Comparison of ENCODE assay signal across 16 cellular contexts in genomic region chrX:13793897-13794296, GRCh38. TPM values are rescaled to one million over a fixed set of nuclear protein-coding genes. Genes with fewer than 3 reads are reported as not detected.
"Had no signal": no experiment of that assay in that cellular context is flagged by ENCODE, and none has a peak within 500 bp of the region (broad histone marks: within the 10 kb centered on the region; RNA-seq: fewer than 3 reads in every experiment).

No MANE protein-coding gene starts in this region.

- H3K4me3 ChIP-seq: lung, transverse colon, vagina had no signal

- H3K27me3 Mint-ChIP-seq: activated CD4-positive, alpha-beta T cell treated with anti-CD3 and anti-CD28 coated beads, Interleukin-2, amount 10 ng/mL, durations not matched to agents 7 days and 5 days; activated naive CD8-positive, alpha-beta T cell treated with anti-CD3 and anti-CD28 coated beads for 36 hours; dendritic cell treated with granulocyte-macrophage colony-stimulating factor and Interleukin-4, amounts not matched to agents 40 ng/mL and 50 ng/mL, for 4 days had no signal

- H3K36me3 Mint-ChIP-seq: activated naive CD8-positive, alpha-beta T cell treated with anti-CD3 and anti-CD28 coated beads for 36 hours; stimulated activated naive B cell treated with anti-CD40 and anti-IgM and Interleukin-4, amounts not matched to agents 10 μg/mL and 1 μg/mL and 100 μg/mL, for 72 hours had no signal

- DNase-seq: activated CD4-positive, alpha-beta T cell treated with anti-CD3 and anti-CD28 coated beads, Interleukin-2, amount 10 ng/mL, durations not matched to agents 7 days and 5 days; activated CD8-positive, alpha-beta memory T cell treated with anti-CD3 and anti-CD28 coated beads for 24 hours; activated naive CD8-positive, alpha-beta T cell treated with anti-CD3 and anti-CD28 coated beads for 36 hours; amygdala; cerebellar nuclear complex; effector memory CD8-positive, alpha-beta T cell; islet precursor cell; stimulated activated CD4-positive, alpha-beta T cell treated with anti-CD3 and anti-CD28 coated beads, Interleukin-15, amount 100 ng/mL, for 24 hours; stimulated activated CD4-positive, alpha-beta T cell treated with anti-CD3 and anti-CD28 coated beads, Interleukin-4, amount 100 ng/mL, for 1 hour; stimulated activated naive B cell treated with anti-CD40 and anti-IgM and Interleukin-4, amounts not matched to agents 10 μg/mL and 1 μg/mL and 100 μg/mL, for 72 hours; transverse colon had no signal

- ATAC-seq: effector memory CD8-positive, alpha-beta T cell; stimulated activated naive B cell treated with anti-CD40 and anti-IgM and Interleukin-4, amounts not matched to agents 10 μg/mL and 1 μg/mL and 100 μg/mL, for 72 hours had no signal

- H3K9me3 ChIP-seq: transverse colon, vagina had no signal

- H3K9me3 Mint-ChIP-seq: activated CD4-positive, alpha-beta T cell treated with anti-CD3 and anti-CD28 coated beads, Interleukin-2, amount 10 ng/mL, durations not matched to agents 7 days and 5 days; activated naive CD8-positive, alpha-beta T cell treated with anti-CD3 and anti-CD28 coated beads for 36 hours; activated T-helper 1 cell treated with anti-CD3 and anti-CD28 coated beads, Interleukin-12 subunit alpha, Interleukin-12 subunit beta, Interleukin-2, Interleukin-4 antibody, amounts not matched to agents 30 ng/mL and 10 ng/mL and 1 ng/mL, durations not matched to agents 14 hours and 24 hours and 36 hours; dendritic cell treated with granulocyte-macrophage colony-stimulating factor and Interleukin-4, amounts not matched to agents 40 ng/mL and 50 ng/mL, for 4 days; effector memory CD8-positive, alpha-beta T cell; stimulated activated naive B cell treated with anti-CD40 and anti-IgM and Interleukin-4, amounts not matched to agents 10 μg/mL and 1 μg/mL and 100 μg/mL, for 72 hours had no signal

- H3K27ac Mint-ChIP-seq: activated CD4-positive, alpha-beta T cell treated with anti-CD3 and anti-CD28 coated beads, Interleukin-2, amount 10 ng/mL, durations not matched to agents 7 days and 5 days; activated naive CD8-positive, alpha-beta T cell treated with anti-CD3 and anti-CD28 coated beads for 36 hours; activated T-helper 1 cell treated with anti-CD3 and anti-CD28 coated beads, Interleukin-12 subunit alpha, Interleukin-12 subunit beta, Interleukin-2, Interleukin-4 antibody, amounts not matched to agents 30 ng/mL and 10 ng/mL and 1 ng/mL, durations not matched to agents 14 hours and 24 hours and 36 hours; dendritic cell treated with granulocyte-macrophage colony-stimulating factor and Interleukin-4, amounts not matched to agents 40 ng/mL and 50 ng/mL, for 4 days; effector memory CD8-positive, alpha-beta T cell; stimulated activated naive B cell treated with anti-CD40 and anti-IgM and Interleukin-4, amounts not matched to agents 10 μg/mL and 1 μg/mL and 100 μg/mL, for 72 hours had no signal

- H3K36me3 ChIP-seq: transverse colon, vagina had no signal

- H3K27me3 ChIP-seq: transverse colon, vagina had no signal

- H3K4me1 ChIP-seq: transverse colon, vagina had no signal

- H3K4me1 Mint-ChIP-seq: activated CD4-positive, alpha-beta T cell treated with anti-CD3 and anti-CD28 coated beads, Interleukin-2, amount 10 ng/mL, durations not matched to agents 7 days and 5 days; activated naive CD8-positive, alpha-beta T cell treated with anti-CD3 and anti-CD28 coated beads for 36 hours; stimulated activated naive B cell treated with anti-CD40 and anti-IgM and Interleukin-4, amounts not matched to agents 10 μg/mL and 1 μg/mL and 100 μg/mL, for 72 hours had no signal

- H3K4me3 Mint-ChIP-seq: activated CD4-positive, alpha-beta T cell treated with anti-CD3 and anti-CD28 coated beads, Interleukin-2, amount 10 ng/mL, durations not matched to agents 7 days and 5 days; activated naive CD8-positive, alpha-beta T cell treated with anti-CD3 and anti-CD28 coated beads for 36 hours; activated T-helper 1 cell treated with anti-CD3 and anti-CD28 coated beads, Interleukin-12 subunit alpha, Interleukin-12 subunit beta, Interleukin-2, Interleukin-4 antibody, amounts not matched to agents 30 ng/mL and 10 ng/mL and 1 ng/mL, durations not matched to agents 14 hours and 24 hours and 36 hours; dendritic cell treated with granulocyte-macrophage colony-stimulating factor and Interleukin-4, amounts not matched to agents 40 ng/mL and 50 ng/mL, for 4 days; effector memory CD8-positive, alpha-beta T cell; stimulated activated naive B cell treated with anti-CD40 and anti-IgM and Interleukin-4, amounts not matched to agents 10 μg/mL and 1 μg/mL and 100 μg/mL, for 72 hours had no signal

- H3K27ac ChIP-seq: epithelial cell of prostate, vagina had no signal

RNA-seq across cellular contexts. Expression of gene GPM6B, which starts 23.0 kb away (rescaled TPM):
- total RNA-seq: activated CD4-positive, alpha-beta T cell treated with anti-CD3 and anti-CD28 coated beads, Interleukin-2, amount 10 ng/mL, durations not matched to agents 7 days and 5 days; activated naive CD8-positive, alpha-beta T cell treated with anti-CD3 and anti-CD28 coated beads for 36 hours; activated T-helper 1 cell treated with anti-CD3 and anti-CD28 coated beads, Interleukin-12 subunit alpha, Interleukin-12 subunit beta, Interleukin-2, Interleukin-4 antibody, amounts not matched to agents 30 ng/mL and 10 ng/mL and 1 ng/mL, durations not matched to agents 14 hours and 24 hours and 36 hours had no signal
